Comparison of ENCODE assay signal across 22 cellular contexts in the genomic region with DNA sequence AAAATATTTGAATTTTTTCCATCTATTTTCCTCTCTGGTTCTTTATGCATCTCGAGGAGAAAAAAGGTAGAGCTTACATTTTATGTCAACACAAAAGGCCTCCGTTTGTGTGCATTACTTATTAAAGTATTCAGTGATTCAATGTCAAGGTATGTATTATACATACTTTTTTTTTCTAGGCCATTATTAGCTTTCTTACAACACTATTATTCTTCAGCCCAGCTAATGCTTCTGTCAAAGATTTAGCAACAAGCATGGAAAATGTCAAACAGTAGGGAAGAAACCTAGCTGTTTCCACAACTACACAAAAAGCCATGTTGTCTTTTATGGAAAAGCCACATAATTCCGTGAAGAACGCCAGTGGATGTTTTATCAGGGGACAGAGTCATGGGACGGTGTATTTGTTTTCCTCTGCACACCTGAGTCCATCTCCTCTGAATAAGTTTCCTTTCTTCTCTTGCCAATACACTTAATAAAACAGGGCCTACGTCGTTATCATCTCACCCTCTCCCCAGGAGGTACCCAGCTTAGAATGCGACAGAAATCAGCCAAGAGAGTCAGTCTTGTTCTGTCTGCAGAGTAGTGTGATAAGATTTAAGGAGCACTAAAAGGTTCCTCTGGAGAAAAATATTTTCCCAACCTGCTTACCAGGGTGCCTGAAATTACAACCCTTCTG.
A peak's percentile ranks its signal among the peaks of the same experiment; 100 is the strongest.
DNase-seq lines count a peak whose midpoint lies in the region; ATAC-seq and TF ChIP-seq lines count a peak whose summit lies in the region.
"Had no signal": no experiment of that assay in that cellular context is flagged by ENCODE, and none has a peak within 500 bp of the region (broad histone marks: within the 10 kb centered on the region; RNA-seq: fewer than 3 reads in every experiment).

No MANE protein-coding gene starts in this region.

- no peaks in the 10 kb centered on the region for H4K20me1 ChIP-seq in neural cell (ENCODE audit: insufficient read depth)

- POLR2A ChIA-PET in AG04449 (lab: Yijun Ruan, JAX) = interaction anchor here (0.5 kb wide), 1 partner anchor 428 kb away, joined by 3 read pairs; no protein-coding TSS in a partner anchor
- POLR2A ChIA-PET in HEK293 (lab: Yijun Ruan, JAX) = interaction anchor here (0.6 kb wide), 1 partner anchor 726 kb away, joined by 4 read pairs; no protein-coding TSS in a partner anchor

- CTCF ChIA-PET in AG04449 (lab: Yijun Ruan, JAX) = interaction anchor here (0.8 to 1.0 kb wide), 2 partner anchors 11 to 744 kb away, joined by 3 read pairs; no protein-coding TSS in a partner anchor
- CTCF ChIA-PET in HEK293 (lab: Yijun Ruan, JAX) = interaction anchor here (0.7 kb wide), 1 partner anchor 289 kb away, joined by 3 read pairs; no protein-coding TSS in a partner anchor

- ATAC-seq in HG03039 (IDR thresholded peaks at IDR 0.05; ENCODE audit: unreplicated experiment) = no peak
- no peak for ATAC-seq in HG03196 (IDR thresholded peaks at IDR 0.05; ENCODE audit: unreplicated experiment)
- ATAC-seq in HG03442 (IDR thresholded peaks at IDR 0.05; ENCODE audit: unreplicated experiment) = no peak
- ATAC-seq: CD8-positive, alpha-beta T cell; HCT116 had no signal

- H3F3A ChIP-seq in neural cell (ENCODE audit: insufficient read depth, low read length, poor library complexity, severe bottlenecking) = no peaks in the 10 kb centered on the region

- no peak for TF ChIP-seq RAD21 in neural cell (conservative IDR thresholded peaks at IDR 0.05)

- no peaks in the 10 kb centered on the region for H3K36me3 ChIP-seq in HEK293 (ENCODE audit: control insufficient read depth in 2 of 2, insufficient read depth in 1 of 2, low read length in 2 of 2)
- no peaks in the 10 kb centered on the region for H3K36me3 ChIP-seq in neural cell (ENCODE audit: insufficient read depth, low read length)

- TF ChIP-seq CTCF in AG04449 (IDR thresholded peaks at IDR 0.05; ENCODE audit: insufficient read depth, low read length, missing control alignments) = no peak
- TF ChIP-seq CTCF in HEK293 (tag by site-specific recombination; IDR thresholded peaks at IDR 0.05) = no peak
- no peak for TF ChIP-seq CTCF in neural cell (IDR thresholded peaks at IDR 0.05; ENCODE audit: poor library complexity, severe bottlenecking)

- no peak overlapping the region for H3K9ac ChIP-seq in neural cell (ENCODE audit: low read length)

- H3K9me2 ChIP-seq in neural cell (ENCODE audit: insufficient read depth, low read length) = no peaks in the 10 kb centered on the region

- H3K4me3 ChIP-seq in AG04449 (ENCODE audit: low read depth, low read length) = no peak overlapping the region
- H3K4me3 ChIP-seq in HEK293 (ENCODE audit: low read depth, low read length) = no peak overlapping the region
- no peak overlapping the region for H3K4me3 ChIP-seq in neural cell (ENCODE audit: low read length)
- H3K4me3 ChIP-seq: SK-N-MC had no signal

- peaks cover 5% of the 10 kb centered on the region; the same call in 1 of the 2 replicates for H3K4me1 ChIP-seq in HEK293 (ENCODE audit: control insufficient read depth, insufficient read depth, low read length)
- H3K4me1 ChIP-seq: Caco-2 had no signal

- H3K27ac ChIP-seq in HEK293 (ENCODE audit: extremely low read depth, low read depth, low read length) = no peak overlapping the region; the same call in 1 of the 2 replicates
- H3K27ac ChIP-seq in neural cell (ENCODE audit: low read length) = peak overlapping the region; percentile 15
- H3K27ac ChIP-seq: C4-2B, SK-N-MC had no signal

- no peaks in the 10 kb centered on the region for H3K27me3 ChIP-seq in neural cell (ENCODE audit: insufficient read depth, low read depth, low read length)

- no peaks in the 10 kb centered on the region for H3K79me2 ChIP-seq in neural cell (replicated peaks; ENCODE audit: insufficient read depth, low read length)

- no peak overlapping the region for H3K4me2 ChIP-seq in neural cell (ENCODE audit: low read length)

- H3K9me3 ChIP-seq in HEK293 (ENCODE audit: control insufficient read depth, insufficient read depth, low read depth, low read length) (no peaks in the 10 kb centered on the region), neural cell (ENCODE audit: low read length) (no peaks in the 10 kb centered on the region)
- H3K9me3 ChIP-seq: Caco-2 had no signal

- H2AFZ ChIP-seq in neural cell (ENCODE audit: low read depth, low read length) = no peak overlapping the region

- peak; percentile 21 for DNase-seq in AG04449 (ENCODE audit: low read depth, low spot score)
- peak; percentile 29 for DNase-seq in astrocyte of the hippocampus (ENCODE audit: low read depth, low spot score)
- DNase-seq: Caco-2; CD8-positive, alpha-beta T cell; DMS79; GF-D8; KBM-7; MV-4-11; NCI-H1105; NCI-H1436 treated with DMSO at 0.1 percent for 48 hours; NCI-H2081; NCI-H2227 treated with DMSO at 0.1 percent for 48 hours; NCI-H510A; SIG-M5 had no signal

- peak; percentile 33 for TF ChIP-seq EP300 in neural cell (conservative IDR thresholded peaks at IDR 0.05; ENCODE audit: poor library complexity, severe bottlenecking)

TF ChIP-seq in HEK293, 187 proteins besides CTCF, POLR2A, EP300 and RAD21 (continues in another document):
- TF ChIP-seq SP3 (tag by site-specific recombination; IDR thresholded peaks at IDR 0.05) (no peak), ZNF394 (tag by site-specific recombination; IDR thresholded peaks at IDR 0.05; ENCODE audit: borderline replicate concordance) (no peak), ZXDB (tag by site-specific recombination; IDR thresholded peaks at IDR 0.05) (no peak), TCF7L2 (IDR thresholded peaks at IDR 0.05; ENCODE audit: borderline replicate concordance, low read depth, low read length) (peak; percentile 53; the same call in 1 of the 2 replicates), ZNF19 (tag by site-specific recombination; IDR thresholded peaks at IDR 0.05; ENCODE audit: low read depth) (no peak), ZNF707 (tag by site-specific recombination; IDR thresholded peaks at IDR 0.05) (no peak), ZIC2 (tag by site-specific recombination; IDR thresholded peaks at IDR 0.05) (peak; percentile 54; the same call in 1 of the 2 replicates), KLF16 (tag by site-specific recombination; IDR thresholded peaks at IDR 0.05) (no peak)
- TF ChIP-seq, protein P1, sequence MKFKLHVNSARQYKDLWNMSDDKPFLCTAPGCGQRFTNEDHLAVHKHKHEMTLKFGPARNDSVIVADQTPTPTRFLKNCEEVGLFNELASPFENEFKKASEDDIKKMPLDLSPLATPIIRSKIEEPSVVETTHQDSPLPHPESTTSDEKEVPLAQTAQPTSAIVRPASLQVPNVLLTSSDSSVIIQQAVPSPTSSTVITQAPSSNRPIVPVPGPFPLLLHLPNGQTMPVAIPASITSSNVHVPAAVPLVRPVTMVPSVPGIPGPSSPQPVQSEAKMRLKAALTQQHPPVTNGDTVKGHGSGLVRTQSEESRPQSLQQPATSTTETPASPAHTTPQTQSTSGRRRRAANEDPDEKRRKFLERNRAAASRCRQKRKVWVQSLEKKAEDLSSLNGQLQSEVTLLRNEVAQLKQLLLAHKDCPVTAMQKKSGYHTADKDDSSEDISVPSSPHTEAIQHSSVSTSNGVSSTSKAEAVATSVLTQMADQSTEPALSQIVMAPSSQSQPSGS (tag by site-specific recombination; IDR thresholded peaks at IDR 0.05; ENCODE audit: low read depth) = no peak
- TF ChIP-seq, protein P2, sequence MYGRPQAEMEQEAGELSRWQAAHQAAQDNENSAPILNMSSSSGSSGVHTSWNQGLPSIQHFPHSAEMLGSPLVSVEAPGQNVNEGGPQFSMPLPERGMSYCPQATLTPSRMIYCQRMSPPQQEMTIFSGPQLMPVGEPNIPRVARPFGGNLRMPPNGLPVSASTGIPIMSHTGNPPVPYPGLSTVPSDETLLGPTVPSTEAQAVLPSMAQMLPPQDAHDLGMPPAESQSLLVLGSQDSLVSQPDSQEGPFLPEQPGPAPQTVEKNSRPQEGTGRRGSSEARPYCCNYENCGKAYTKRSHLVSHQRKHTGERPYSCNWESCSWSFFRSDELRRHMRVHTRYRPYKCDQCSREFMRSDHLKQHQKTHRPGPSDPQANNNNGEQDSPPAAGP (tag by site-specific recombination; IDR thresholded peaks at IDR 0.05) = no peak

TF ChIP-seq in neural cell, 6 proteins besides CTCF, POLR2A, EP300 and RAD21:
- TF ChIP-seq, protein P3, sequence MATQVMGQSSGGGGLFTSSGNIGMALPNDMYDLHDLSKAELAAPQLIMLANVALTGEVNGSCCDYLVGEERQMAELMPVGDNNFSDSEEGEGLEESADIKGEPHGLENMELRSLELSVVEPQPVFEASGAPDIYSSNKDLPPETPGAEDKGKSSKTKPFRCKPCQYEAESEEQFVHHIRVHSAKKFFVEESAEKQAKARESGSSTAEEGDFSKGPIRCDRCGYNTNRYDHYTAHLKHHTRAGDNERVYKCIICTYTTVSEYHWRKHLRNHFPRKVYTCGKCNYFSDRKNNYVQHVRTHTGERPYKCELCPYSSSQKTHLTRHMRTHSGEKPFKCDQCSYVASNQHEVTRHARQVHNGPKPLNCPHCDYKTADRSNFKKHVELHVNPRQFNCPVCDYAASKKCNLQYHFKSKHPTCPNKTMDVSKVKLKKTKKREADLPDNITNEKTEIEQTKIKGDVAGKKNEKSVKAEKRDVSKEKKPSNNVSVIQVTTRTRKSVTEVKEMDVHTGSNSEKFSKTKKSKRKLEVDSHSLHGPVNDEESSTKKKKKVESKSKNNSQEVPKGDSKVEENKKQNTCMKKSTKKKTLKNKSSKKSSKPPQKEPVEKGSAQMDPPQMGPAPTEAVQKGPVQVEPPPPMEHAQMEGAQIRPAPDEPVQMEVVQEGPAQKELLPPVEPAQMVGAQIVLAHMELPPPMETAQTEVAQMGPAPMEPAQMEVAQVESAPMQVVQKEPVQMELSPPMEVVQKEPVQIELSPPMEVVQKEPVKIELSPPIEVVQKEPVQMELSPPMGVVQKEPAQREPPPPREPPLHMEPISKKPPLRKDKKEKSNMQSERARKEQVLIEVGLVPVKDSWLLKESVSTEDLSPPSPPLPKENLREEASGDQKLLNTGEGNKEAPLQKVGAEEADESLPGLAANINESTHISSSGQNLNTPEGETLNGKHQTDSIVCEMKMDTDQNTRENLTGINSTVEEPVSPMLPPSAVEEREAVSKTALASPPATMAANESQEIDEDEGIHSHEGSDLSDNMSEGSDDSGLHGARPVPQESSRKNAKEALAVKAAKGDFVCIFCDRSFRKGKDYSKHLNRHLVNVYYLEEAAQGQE (IDR thresholded peaks at IDR 0.05; ENCODE audit: borderline replicate concordance) = peak; percentile 93
- peak; percentile 39 for TF ChIP-seq POLR2AphosphoS5 (IDR thresholded peaks at IDR 0.05)
- no peak for TF ChIP-seq SMC3 (conservative IDR thresholded peaks at IDR 0.05; ENCODE audit: poor library complexity)
